In the genomic region with DNA sequence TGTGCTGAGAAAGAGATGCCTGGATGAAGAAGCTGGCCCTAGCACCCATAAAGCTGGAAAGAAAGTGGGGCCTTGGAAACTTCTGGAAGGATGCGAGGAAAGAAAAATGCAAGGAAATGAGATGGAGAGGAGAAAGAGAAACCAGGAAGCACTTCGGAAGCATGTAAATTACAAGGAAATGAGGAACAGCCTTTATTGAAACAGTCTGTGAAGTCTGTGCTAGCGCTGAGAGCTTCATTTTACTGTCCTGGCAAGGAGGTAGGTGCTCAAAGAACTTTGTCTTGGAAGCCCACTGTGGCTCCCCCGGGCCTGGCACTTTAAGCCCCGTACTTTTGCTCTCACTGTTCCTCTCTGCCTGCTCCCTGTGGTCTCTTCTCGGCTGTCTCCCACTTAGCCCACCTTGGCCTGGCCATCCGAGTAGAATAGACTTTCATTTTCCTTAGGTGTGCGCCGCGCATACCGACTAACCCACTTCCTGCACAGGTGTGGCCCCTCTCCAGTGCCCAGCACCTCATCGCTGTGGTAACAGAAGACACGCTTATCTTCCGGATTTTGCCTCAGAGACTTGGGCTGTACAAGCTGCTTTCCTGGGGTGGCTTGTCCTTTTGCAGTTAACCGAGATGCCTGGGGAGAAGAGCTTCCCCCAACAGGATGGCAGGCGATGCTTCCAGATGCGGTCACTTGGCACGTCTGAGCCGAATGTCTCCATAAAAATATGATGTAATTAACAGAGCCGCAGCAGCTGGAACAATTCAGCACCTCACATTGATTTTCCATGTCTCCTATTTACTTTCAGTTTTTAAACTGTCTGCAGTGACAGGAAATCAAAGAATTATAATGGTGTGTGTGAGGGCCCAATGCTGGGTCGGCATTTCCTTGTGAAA, we compare ENCODE assay signal across 8 cellular contexts.
DNase-seq lines count a peak whose midpoint lies in the region; ATAC-seq lines count a peak whose summit lies in the region.

No MANE protein-coding gene starts in this region.

- peak overlapping the region; percentile 81 for H3K4me3 Mint-ChIP-seq in T-helper 2 cell treated with Interferon-gamma antibody and Interleukin-4, amounts not matched to agents 5 μg/mL and 100 μg/mL, for 36 hours

- ATAC-seq in GM18873 (IDR thresholded peaks at IDR 0.05; ENCODE audit: low FRiP score, unreplicated experiment) (peak; percentile 78), HG02970 (IDR thresholded peaks at IDR 0.05; ENCODE audit: low FRiP score, unreplicated experiment) (peak; percentile 84)

- H3K27ac Mint-ChIP-seq in T-helper 2 cell treated with Interferon-gamma antibody and Interleukin-4, amounts not matched to agents 5 μg/mL and 100 μg/mL, for 36 hours = peak overlapping the region; percentile 80

- H3K9me3 Mint-ChIP-seq in T-helper 2 cell treated with Interferon-gamma antibody and Interleukin-4, amounts not matched to agents 5 μg/mL and 100 μg/mL, for 36 hours = no peaks in the 10 kb centered on the region

- peak; percentile 7 for DNase-seq in T-helper 2 cell treated with Interferon-gamma antibody and Interleukin-4, amounts not matched to agents 5 μg/mL and 100 μg/mL, for 36 hours (ENCODE audit: low spot score)
- DNase-seq in fibroblast of peridontal ligament (ENCODE audit: extremely low read depth) (peak; percentile 7), globus pallidus (ENCODE audit: low spot score) (no peak), DMS53 (lab: John Stamatoyannopoulos, UW) (no peak)
- peak; percentile 9 for DNase-seq in stimulated activated CD4-positive, alpha-beta T cell treated with anti-CD3 and anti-CD28 coated beads, Interleukin-4, amount 100 ng/mL, for 24 hours
- DNase-seq in NK-92 treated with Interleukin-12 subunit alpha and Interleukin-12 subunit beta, amount 100 ng/mL, for 24 hours (lab: John Stamatoyannopoulos, UW) = no peak

- no peaks in the 10 kb centered on the region for H3K36me3 Mint-ChIP-seq in T-helper 2 cell treated with Interferon-gamma antibody and Interleukin-4, amounts not matched to agents 5 μg/mL and 100 μg/mL, for 36 hours (ENCODE audit: low read depth)

- peaks cover 14% of the 10 kb centered on the region for H3K4me1 Mint-ChIP-seq in T-helper 2 cell treated with Interferon-gamma antibody and Interleukin-4, amounts not matched to agents 5 μg/mL and 100 μg/mL, for 36 hours (ENCODE audit: low read depth)

- H3K27me3 Mint-ChIP-seq in T-helper 2 cell treated with Interferon-gamma antibody and Interleukin-4, amounts not matched to agents 5 μg/mL and 100 μg/mL, for 36 hours (ENCODE audit: low read depth) = peaks cover 9% of the 10 kb centered on the region

Comparison
In these comparisons a context has a peak if more than half of its experiments do, and no peak if none do; other contexts are left out.
1. DNase-seq: peak in T-helper 2 cell treated with Interferon-gamma antibody and Interleukin-4, amounts not matched to agents 5 μg/mL and 100 μg/mL, for 36 hours (single experiment), fibroblast of peridontal ligament (single experiment) and stimulated activated CD4-positive, alpha-beta T cell treated with anti-CD3 and anti-CD28 coated beads, Interleukin-4, amount 100 ng/mL, for 24 hours (single experiment); none in NK-92 treated with Interleukin-12 subunit alpha and Interleukin-12 subunit beta, amount 100 ng/mL, for 24 hours (single experiment), globus pallidus (single experiment) and DMS53 (single experiment).